In genomic region chr20:21184810-21185209, GRCh38 we compare ENCODE assay signal across 1 cellular context.
TF ChIP-seq lines count a peak whose summit lies in the region.

No MANE protein-coding gene starts in this region.

TF ChIP-seq in GM23338, 12 proteins besides CTCF, POLR2A, EP300 and RAD21:
- TF ChIP-seq ZNF462 (CRISPR knock-in tag; IDR thresholded peaks at IDR 0.05) (no peak), ETS1 (IDR thresholded peaks at IDR 0.05) (no peak), CREB1 (CRISPR knock-in tag; IDR thresholded peaks at IDR 0.05; ENCODE audit: low read depth) (no peak), REST (IDR thresholded peaks at IDR 0.05; ENCODE audit: unreplicated experiment) (no peak), JUNB (IDR thresholded peaks at IDR 0.05; ENCODE audit: unreplicated experiment) (no peak), EZH2 (IDR thresholded peaks at IDR 0.05; ENCODE audit: low read depth, unreplicated experiment) (no peak), NANOG (IDR thresholded peaks at IDR 0.05; ENCODE audit: borderline replicate concordance) (no peak), ZNF114 (CRISPR knock-in tag; IDR thresholded peaks at IDR 0.05) (no peak), ZNF331 (CRISPR knock-in tag; IDR thresholded peaks at IDR 0.05; ENCODE audit: low read depth) (no peak), EZH2phosphoT487 (IDR thresholded peaks at IDR 0.05; ENCODE audit: unreplicated experiment) (no peak), STAT1 (IDR thresholded peaks at IDR 0.05; ENCODE audit: unreplicated experiment) (no peak), POLR2AphosphoS5 (IDR thresholded peaks at IDR 0.05; ENCODE audit: low read depth) (no peak)
